14 cellular contexts compared by ENCODE assay signal in genomic region chr16:11310634-11310977, GRCh38. TPM values are rescaled to one million over a fixed set of nuclear protein-coding genes. Genes with fewer than 3 reads are reported as not detected.
DNase-seq lines count a peak whose midpoint lies in the region; ATAC-seq and TF ChIP-seq lines count a peak whose summit lies in the region.
"Had no signal": no experiment of that assay in that cellular context is flagged by ENCODE, and none has a peak within 500 bp of the region (broad histone marks: within the 10 kb centered on the region; RNA-seq: fewer than 3 reads in every experiment).

No MANE protein-coding gene starts in this region.

- H3K4me1 ChIP-seq in smooth muscle cell (ENCODE audit: low read depth) (peaks cover 11% of the 10 kb centered on the region), ascending aorta (no peaks in the 10 kb centered on the region)

- TF ChIP-seq CTCF in smooth muscle cell (IDR thresholded peaks at IDR 0.05; ENCODE audit: borderline replicate concordance, insufficient read depth, poor library complexity, severe bottlenecking) = no peak
- TF ChIP-seq CTCF in ascending aorta (IDR thresholded peaks at IDR 0.05) = no peak

- no peak for ATAC-seq in activated CD4-positive, alpha-beta T cell treated with anti-CD3 and anti-CD28 coated beads for 36 hours
- ATAC-seq in T-cell (replicated peaks in 1 of 4) (no peak), HG03442 (IDR thresholded peaks at IDR 0.05; ENCODE audit: unreplicated experiment) (no peak)

- no peak overlapping the region for H2AFZ ChIP-seq in smooth muscle cell (ENCODE audit: low read depth)

- CTCF ChIA-PET in activated CD4-positive, alpha-beta T cell treated with anti-CD3 and anti-CD28 coated beads for 36 hours (lab: Charles Lee) = interaction anchor here (1.1 kb wide), 1 partner anchor 12 kb away, joined by 3 read pairs; no protein-coding TSS in a partner anchor
- CTCF ChIA-PET in T-cell (lab: Charles Lee) = no interaction called here

- no peaks in the 10 kb centered on the region for H3K36me3 ChIP-seq in smooth muscle cell (ENCODE audit: low read depth)
- H3K36me3 ChIP-seq in ascending aorta = no peaks in the 10 kb centered on the region
- H3K36me3 ChIP-seq: stomach had no signal

- H4K20me1 ChIP-seq in smooth muscle cell (ENCODE audit: low read depth) = no peaks in the 10 kb centered on the region

- H3F3A ChIP-seq in smooth muscle cell (ENCODE audit: low read depth) = no peaks in the 10 kb centered on the region

- no peaks in the 10 kb centered on the region for H3K79me2 ChIP-seq in smooth muscle cell (ENCODE audit: low read depth)

- H3K4me3 Mint-ChIP-seq in activated CD4-positive, alpha-beta T cell treated with anti-CD3 and anti-CD28 coated beads for 36 hours = no peak overlapping the region
- H3K4me3 Mint-ChIP-seq in T-cell = peak overlapping the region in 1 of 3 donors; percentile 51

- no peaks in the 10 kb centered on the region for H3K27me3 ChIP-seq in smooth muscle cell (ENCODE audit: low read depth)
- H3K27me3 ChIP-seq in ascending aorta = no peaks in the 10 kb centered on the region

- no peak overlapping the region for H3K4me2 ChIP-seq in smooth muscle cell

- intact Hi-C loops in activated CD4-positive, alpha-beta T cell treated with anti-CD3 and anti-CD28 coated beads for 36 hours (cut with DNase I, micrococcal nuclease) = loop anchor here (2.0 to 5.0 kb wide), 3 partner anchors 47 to 58 kb away; no protein-coding TSS in a partner anchor
- intact Hi-C loops in ascending aorta (cut with DNase I) = no loop called here

- H3K27ac Mint-ChIP-seq in activated CD4-positive, alpha-beta T cell treated with anti-CD3 and anti-CD28 coated beads for 36 hours = peak overlapping the region; percentile 65
- peak overlapping the region; percentile 88 to 92 for H3K27ac Mint-ChIP-seq in T-cell

- H3K27ac ChIP-seq in smooth muscle cell (ENCODE audit: low read depth) = peak overlapping the region; percentile 29
- no peak overlapping the region for H3K27ac ChIP-seq in ascending aorta

- H3K4me3 ChIP-seq in smooth muscle cell = no peak overlapping the region
- no peak overlapping the region for H3K4me3 ChIP-seq in ascending aorta
- H3K4me3 ChIP-seq: stomach had no signal

- POLR2A ChIA-PET in activated CD4-positive, alpha-beta T cell treated with anti-CD3 and anti-CD28 coated beads for 36 hours (lab: Charles Lee) = interaction anchor here (1.0 kb wide), 1 partner anchor 55 kb away, joined by 4 read pairs; the partner anchor contains the start of gene SOCS1
- POLR2A ChIA-PET in T-cell (lab: Charles Lee) = interaction anchor here (0.5 to 0.6 kb wide), 2 partner anchors 59 to 68 kb away, joined by 4 to 8 read pairs; no protein-coding TSS in a partner anchor

- no peaks in the 10 kb centered on the region for H3K27me3 Mint-ChIP-seq in activated CD4-positive, alpha-beta T cell treated with anti-CD3 and anti-CD28 coated beads for 36 hours
- H3K27me3 Mint-ChIP-seq in T-cell = no peaks in the 10 kb centered on the region

- no peaks in the 10 kb centered on the region for H3K36me3 Mint-ChIP-seq in activated CD4-positive, alpha-beta T cell treated with anti-CD3 and anti-CD28 coated beads for 36 hours (ENCODE audit: low read depth)
- H3K36me3 Mint-ChIP-seq in T-cell = no peaks in the 10 kb centered on the region

- H3K4me1 Mint-ChIP-seq in activated CD4-positive, alpha-beta T cell treated with anti-CD3 and anti-CD28 coated beads for 36 hours = peaks cover 38% of the 10 kb centered on the region
- peaks cover 34 to 52% (median 46%) of the 10 kb centered on the region in 3 donors for H3K4me1 Mint-ChIP-seq in T-cell

- WGBS in smooth muscle cell (ENCODE audit: low lambda C conversion rate) = 98% methylated on average over 3 of the region's 3 CpGs

- H3K9me3 ChIP-seq in smooth muscle cell (replicated peaks; ENCODE audit: low read depth) (no peaks in the 10 kb centered on the region), ascending aorta (no peaks in the 10 kb centered on the region)
- H3K9me3 ChIP-seq: stomach had no signal

- no peaks in the 10 kb centered on the region for H3K9me3 Mint-ChIP-seq in activated CD4-positive, alpha-beta T cell treated with anti-CD3 and anti-CD28 coated beads for 36 hours (ENCODE audit: low read depth)
- H3K9me3 Mint-ChIP-seq in T-cell = no peaks in the 10 kb centered on the region

- H3K9ac ChIP-seq in smooth muscle cell (ENCODE audit: low read depth) = no peak overlapping the region

- DNase-seq in activated CD4-positive, alpha-beta T cell treated with anti-CD3 and anti-CD28 coated beads for 36 hours = no peak
- DNase-seq in activated CD4-positive, alpha-beta T cell treated with anti-CD3 and anti-CD28 coated beads, Interleukin-2, amount 50 U/mL, for 48 hours = no peak
- DNase-seq in T-cell = no peak
- DNase-seq in smooth muscle cell (lab: John Stamatoyannopoulos, UW; ENCODE audit: unreplicated experiment) = no peak
- DNase-seq in ascending aorta (ENCODE audit: low spot score in 2 of 2) = no peak
- DNase-seq: activated gamma-delta T cell, NCI-H2227 treated with DMSO at 0.1 percent for 48 hours, stomach had no signal

RNA-seq across cellular contexts. Expression of gene PRM1, which starts 29.5 kb away (rescaled TPM):
- not detected for total RNA-seq in activated CD4-positive, alpha-beta T cell treated with anti-CD3 and anti-CD28 coated beads for 36 hours
- total RNA-seq in T-cell (not detected), smooth muscle cell (not detected in 2 replicates), ascending aorta (not detected)
- not detected in 2 replicates for polyA plus RNA-seq in smooth muscle cell
- total RNA-seq: A172, cerebellum, posterior vena cava, RPMI7951, stomach had no signal
- polyA plus RNA-seq: esophagus, stomach had no signal

RNA-seq across cellular contexts. Expression of gene PRM2, which starts 34.3 kb away (rescaled TPM):
- not detected for total RNA-seq in activated CD4-positive, alpha-beta T cell treated with anti-CD3 and anti-CD28 coated beads for 36 hours
- total RNA-seq in T-cell (not detected), smooth muscle cell (not detected in 2 replicates), ascending aorta (not detected)
- not detected in 2 replicates for polyA plus RNA-seq in smooth muscle cell
- total RNA-seq: A172, cerebellum, posterior vena cava, RPMI7951, stomach had no signal
- polyA plus RNA-seq: esophagus, stomach had no signal

RNA-seq across cellular contexts. Expression of gene RMI2, which starts 34.7 kb away (rescaled TPM):
- 10 to 100 TPM; 56.0 to 69.8 TPM for total RNA-seq in activated CD4-positive, alpha-beta T cell treated with anti-CD3 and anti-CD28 coated beads for 36 hours
- total RNA-seq in T-cell = 1 to 10 TPM; 1.8 to 6.3 (median 4.2) TPM
- 6.1 and 9.7 TPM in 2 replicates for total RNA-seq in smooth muscle cell
- polyA plus RNA-seq in smooth muscle cell = 9.8 and 11.3 TPM in 2 replicates
- not detected for total RNA-seq in ascending aorta

RNA-seq across cellular contexts. Expression of gene PRM3, which starts 37.2 kb away (rescaled TPM):
- not detected for total RNA-seq in activated CD4-positive, alpha-beta T cell treated with anti-CD3 and anti-CD28 coated beads for 36 hours
- total RNA-seq in T-cell = not detected
- total RNA-seq in smooth muscle cell = not detected in 2 replicates
- polyA plus RNA-seq in smooth muscle cell = not detected in 2 replicates
- not detected for total RNA-seq in ascending aorta
- total RNA-seq: A172, cerebellum, posterior vena cava, RPMI7951, stomach had no signal
- polyA plus RNA-seq: esophagus, stomach had no signal

RNA-seq across cellular contexts. Expression of gene TNP2, which starts 41.5 kb away (rescaled TPM):
- total RNA-seq in activated CD4-positive, alpha-beta T cell treated with anti-CD3 and anti-CD28 coated beads for 36 hours = not detected
- not detected for total RNA-seq in T-cell
- not detected in 2 replicates for total RNA-seq in smooth muscle cell
- polyA plus RNA-seq in smooth muscle cell = not detected in 2 replicates
- total RNA-seq in ascending aorta = not detected
- total RNA-seq: A172, cerebellum, posterior vena cava, RPMI7951, stomach had no signal
- polyA plus RNA-seq: esophagus, stomach had no signal
